1 cellular context compared by ENCODE assay signal in genomic region chr11:126062679-126063509, GRCh38.
TF ChIP-seq lines count a peak whose summit lies in the region.

CDON (minus strand) TSS chr11:126062866; CDS start chr11:126023476, 39,390 bp downstream.

TF ChIP-seq in WTC11, 78 proteins besides CTCF, POLR2A, EP300 and RAD21 (continued from another document):
- TF ChIP-seq PRDM15 (CRISPR knock-in tag; IDR thresholded peaks at IDR 0.05): no peak
- no peak for TF ChIP-seq CREB1 (CRISPR knock-in tag; IDR thresholded peaks at IDR 0.05)
- no peak for TF ChIP-seq GABPB1 (CRISPR knock-in tag; IDR thresholded peaks at IDR 0.05)
- no peak for TF ChIP-seq SOX15 (CRISPR knock-in tag; IDR thresholded peaks at IDR 0.05)
- no peak for TF ChIP-seq ZNF671 (CRISPR knock-in tag; IDR thresholded peaks at IDR 0.05)
- 0 out of 2 replicates have a peak, but pooled peaks have one; percentile 14 for TF ChIP-seq ZNF263 (CRISPR knock-in tag; IDR thresholded peaks at IDR 0.05; ENCODE audit: low read depth)
- no peak for TF ChIP-seq KAT7 (CRISPR knock-in tag; IDR thresholded peaks at IDR 0.05; ENCODE audit: borderline replicate concordance)
- TF ChIP-seq GRHL2 (CRISPR knock-in tag; IDR thresholded peaks at IDR 0.05; ENCODE audit: insufficient replicate concordance, severe bottlenecking): no peak
- TF ChIP-seq FOXJ3 (CRISPR knock-in tag; IDR thresholded peaks at IDR 0.05; ENCODE audit: borderline replicate concordance): no peak
- TF ChIP-seq NFE2L1 (CRISPR knock-in tag; IDR thresholded peaks at IDR 0.05): no peak
- 0 out of 2 replicates have a peak, but pooled peaks have one; percentile 59 for TF ChIP-seq TEAD1 (CRISPR knock-in tag; IDR thresholded peaks at IDR 0.05)
- TF ChIP-seq ATF6 (CRISPR knock-in tag; IDR thresholded peaks at IDR 0.05): no peak
- TF ChIP-seq USF2 (CRISPR knock-in tag; IDR thresholded peaks at IDR 0.05): 0 out of 2 replicates have a peak, but pooled peaks have one; percentile 24
- no peak for TF ChIP-seq AR (CRISPR knock-in tag; IDR thresholded peaks at IDR 0.05)
- TF ChIP-seq ZNF396 (CRISPR knock-in tag; IDR thresholded peaks at IDR 0.05; ENCODE audit: borderline replicate concordance): no peak
